ENCODE assay signal across 20 cellular contexts in the genomic region with DNA sequence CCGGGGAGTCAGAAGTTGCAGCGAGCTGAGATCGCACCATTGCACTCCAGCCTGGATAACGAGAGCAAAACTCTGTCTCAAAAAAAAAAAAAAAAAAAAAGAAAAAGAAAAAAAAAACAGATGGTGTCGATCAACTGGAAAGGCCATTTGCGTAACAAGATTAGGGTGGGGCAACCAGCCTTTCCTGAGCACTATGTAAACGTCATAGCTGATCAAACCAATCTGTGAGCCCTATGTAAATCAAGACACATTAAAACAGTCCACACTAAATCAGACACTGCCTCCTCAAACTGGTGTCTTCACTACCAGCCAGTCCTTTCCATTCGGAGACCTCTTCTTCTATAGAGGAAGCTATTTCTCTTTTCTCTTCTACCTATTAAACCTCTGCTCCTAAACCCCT. TPM values are rescaled to one million over a fixed set of nuclear protein-coding genes. Genes with fewer than 3 reads are reported as not detected.
A peak's percentile ranks its signal among the peaks of the same experiment; 100 is the strongest.
DNase-seq lines count a peak whose midpoint lies in the region; ATAC-seq and TF ChIP-seq lines count a peak whose summit lies in the region.
"Had no signal": no experiment of that assay in that cellular context is flagged by ENCODE, and none has a peak within 500 bp of the region (broad histone marks: within the 10 kb centered on the region; RNA-seq: fewer than 3 reads in every experiment).

No MANE protein-coding gene starts in this region.

- H3K4me3 ChIP-seq in adipocyte (ENCODE audit: low read length) (no peak overlapping the region), mucosa of descending colon (no peak overlapping the region)
- H3K4me3 ChIP-seq: dorsolateral prefrontal cortex, Peyer's patch, thyroid gland had no signal

- no peak for TF ChIP-seq CTCF in mucosa of descending colon (IDR thresholded peaks at IDR 0.05)
- TF ChIP-seq CTCF in activated CD8-positive, alpha-beta T cell treated with anti-CD3 and anti-CD28 coated beads for 36 hours (IDR thresholded peaks at IDR 0.05), result no peak

- intact Hi-C loops in mucosa of descending colon (cut with DNase I, micrococcal nuclease), result no loop called here
- intact Hi-C loops in activated CD8-positive, alpha-beta T cell treated with anti-CD3 and anti-CD28 coated beads for 36 hours (cut with micrococcal nuclease), result no loop called here
- intact Hi-C loops in activated CD4-positive, alpha-beta memory T cell treated with anti-CD3 and anti-CD28 coated beads for 36 hours (cut with micrococcal nuclease), result loop anchor here (5.0 kb wide), 1 partner anchor 101 kb away; no protein-coding TSS in a partner anchor

- peaks cover 7% of the 10 kb centered on the region for H3K4me1 ChIP-seq in adipocyte (ENCODE audit: control insufficient read depth, insufficient read depth, low read length)
- peaks cover 15% of the 10 kb centered on the region for H3K4me1 ChIP-seq in mucosa of descending colon (ENCODE audit: low read depth)
- H3K4me1 ChIP-seq: thyroid gland had no signal

- peak; percentile 29 for DNase-seq in Caki2 (ENCODE audit: low read depth)
- peak; percentile 59 for DNase-seq in NAMALWA (ENCODE audit: low spot score)
- DNase-seq in adipocyte (ENCODE audit: low read depth), result peak; percentile 33
- DNase-seq in mucosa of descending colon, result no peak
- no peak for DNase-seq in activated CD8-positive, alpha-beta T cell treated with anti-CD3 and anti-CD28 coated beads for 36 hours
- no peak for DNase-seq in activated CD4-positive, alpha-beta memory T cell treated with anti-CD3 and anti-CD28 coated beads for 36 hours
- no peak for DNase-seq in activated naive CD8-positive, alpha-beta T cell treated with anti-CD3 and anti-CD28 coated beads for 36 hours
- DNase-seq: activated CD4-positive, CD25-positive, alpha-beta regulatory T cell treated with anti-CD3 and anti-CD28 coated beads, Interleukin-2, amount 50 U/mL, for 72 hours; Calu3; dorsolateral prefrontal cortex; GOT3; KG1; NCI-H1105 treated with DMSO at 0.1 percent for 48 hours; Peyer's patch; T-helper 9 cell; thyroid gland had no signal

- no peaks in the 10 kb centered on the region for H3K27me3 Mint-ChIP-seq in activated CD8-positive, alpha-beta T cell treated with anti-CD3 and anti-CD28 coated beads for 36 hours
- H3K27me3 Mint-ChIP-seq in activated CD4-positive, alpha-beta memory T cell treated with anti-CD3 and anti-CD28 coated beads for 36 hours, result no peaks in the 10 kb centered on the region
- H3K27me3 Mint-ChIP-seq in activated naive CD8-positive, alpha-beta T cell treated with anti-CD3 and anti-CD28 coated beads for 36 hours, result no peaks in the 10 kb centered on the region

- peaks cover 4% of the 10 kb centered on the region for H3K9me3 Mint-ChIP-seq in activated CD8-positive, alpha-beta T cell treated with anti-CD3 and anti-CD28 coated beads for 36 hours
- H3K9me3 Mint-ChIP-seq in activated CD4-positive, alpha-beta memory T cell treated with anti-CD3 and anti-CD28 coated beads for 36 hours, result peaks cover 4% of the 10 kb centered on the region
- H3K9me3 Mint-ChIP-seq in activated naive CD8-positive, alpha-beta T cell treated with anti-CD3 and anti-CD28 coated beads for 36 hours, result peaks cover 9% of the 10 kb centered on the region

- no peak overlapping the region for H3K27ac Mint-ChIP-seq in activated CD8-positive, alpha-beta T cell treated with anti-CD3 and anti-CD28 coated beads for 36 hours
- H3K27ac Mint-ChIP-seq in activated CD4-positive, alpha-beta memory T cell treated with anti-CD3 and anti-CD28 coated beads for 36 hours, result no peak overlapping the region
- H3K27ac Mint-ChIP-seq in activated naive CD8-positive, alpha-beta T cell treated with anti-CD3 and anti-CD28 coated beads for 36 hours, result no peak overlapping the region
- H3K27ac Mint-ChIP-seq: activated T-helper 2 cell treated with anti-CD3 and anti-CD28 coated beads, Interferon-gamma antibody, Interleukin-2, Interleukin-4, amounts not matched to agents 10 μg/mL and 5 μg/mL and 100 μg/mL, durations not matched to agents 14 hours and 24 hours and 36 hours; stimulated activated memory B cell treated with anti-CD40 and anti-IgM and Interleukin-4, amounts not matched to agents 10 μg/mL and 1 μg/mL and 100 μg/mL, for 72 hours had no signal

- no peaks in the 10 kb centered on the region for H3K27me3 ChIP-seq in adipocyte (replicated peaks; ENCODE audit: control insufficient read depth, insufficient read depth, low read length)
- H3K27me3 ChIP-seq: dorsolateral prefrontal cortex, Peyer's patch, thyroid gland had no signal

- no peaks in the 10 kb centered on the region for H3K36me3 ChIP-seq in adipocyte (ENCODE audit: control insufficient read depth, insufficient read depth, low read length, severe bottlenecking)
- H3K36me3 ChIP-seq in mucosa of descending colon (ENCODE audit: low read depth), result no peaks in the 10 kb centered on the region
- H3K36me3 ChIP-seq: Peyer's patch, thyroid gland had no signal

- peaks cover 12% of the 10 kb centered on the region for H3K4me1 Mint-ChIP-seq in activated CD8-positive, alpha-beta T cell treated with anti-CD3 and anti-CD28 coated beads for 36 hours (ENCODE audit: low read depth)
- peaks cover 14% of the 10 kb centered on the region for H3K4me1 Mint-ChIP-seq in activated CD4-positive, alpha-beta memory T cell treated with anti-CD3 and anti-CD28 coated beads for 36 hours (ENCODE audit: low read depth)
- peaks cover 12% of the 10 kb centered on the region for H3K4me1 Mint-ChIP-seq in activated naive CD8-positive, alpha-beta T cell treated with anti-CD3 and anti-CD28 coated beads for 36 hours

- peaks cover 7% of the 10 kb centered on the region for H3K9me3 ChIP-seq in adipocyte (ENCODE audit: control insufficient read depth, low read length)
- H3K9me3 ChIP-seq in mucosa of descending colon, result peaks cover 2% of the 10 kb centered on the region
- H3K9me3 ChIP-seq: thyroid gland had no signal

- no peaks in the 10 kb centered on the region for H3K36me3 Mint-ChIP-seq in activated CD8-positive, alpha-beta T cell treated with anti-CD3 and anti-CD28 coated beads for 36 hours (ENCODE audit: low read depth)
- H3K36me3 Mint-ChIP-seq in activated CD4-positive, alpha-beta memory T cell treated with anti-CD3 and anti-CD28 coated beads for 36 hours, result no peaks in the 10 kb centered on the region
- peaks cover 6% of the 10 kb centered on the region for H3K36me3 Mint-ChIP-seq in activated naive CD8-positive, alpha-beta T cell treated with anti-CD3 and anti-CD28 coated beads for 36 hours
- H3K36me3 Mint-ChIP-seq: stimulated activated memory B cell treated with anti-CD40 and anti-IgM and Interleukin-4, amounts not matched to agents 10 μg/mL and 1 μg/mL and 100 μg/mL, for 72 hours had no signal

- CTCF ChIA-PET in activated CD8-positive, alpha-beta T cell treated with anti-CD3 and anti-CD28 coated beads for 36 hours (lab: Charles Lee), result interaction anchor here (1.0 to 4.8 kb wide), 3 partner anchors 15 to 44 kb away, joined by 3 to 24 read pairs (median 4); no protein-coding TSS in a partner anchor
- CTCF ChIA-PET in activated CD4-positive, alpha-beta memory T cell treated with anti-CD3 and anti-CD28 coated beads for 36 hours (lab: Charles Lee), result interaction anchor here (1.1 to 1.8 kb wide), 3 partner anchors 16 to 166 kb away, joined by 3 to 5 read pairs (median 4); no protein-coding TSS in a partner anchor

- no peak overlapping the region for H3K9ac ChIP-seq in adipocyte (ENCODE audit: low read length)

- no peak overlapping the region for H3K4me3 Mint-ChIP-seq in activated CD8-positive, alpha-beta T cell treated with anti-CD3 and anti-CD28 coated beads for 36 hours
- H3K4me3 Mint-ChIP-seq in activated CD4-positive, alpha-beta memory T cell treated with anti-CD3 and anti-CD28 coated beads for 36 hours, result no peak overlapping the region
- H3K4me3 Mint-ChIP-seq in activated naive CD8-positive, alpha-beta T cell treated with anti-CD3 and anti-CD28 coated beads for 36 hours, result no peak overlapping the region
- H3K4me3 Mint-ChIP-seq: stimulated activated memory B cell treated with anti-CD40 and anti-IgM and Interleukin-4, amounts not matched to agents 10 μg/mL and 1 μg/mL and 100 μg/mL, for 72 hours had no signal

- POLR2A ChIA-PET in activated CD8-positive, alpha-beta T cell treated with anti-CD3 and anti-CD28 coated beads for 36 hours (lab: Charles Lee), result no interaction called here
- POLR2A ChIA-PET in activated CD4-positive, alpha-beta memory T cell treated with anti-CD3 and anti-CD28 coated beads for 36 hours (lab: Charles Lee), result no interaction called here

- in situ Hi-C loops in Caki2 (cut with HindIII; ENCODE audit: low pct_unique_long_range_greater_than_20kb, low sequenced_read_pairs), result no loop called here

- peak; percentile 34 for ATAC-seq in mucosa of descending colon
- no peak for ATAC-seq in activated CD8-positive, alpha-beta T cell treated with anti-CD3 and anti-CD28 coated beads for 36 hours
- ATAC-seq: left lobe of liver; stimulated activated memory B cell treated with anti-CD40 and anti-IgM and Interleukin-4, amounts not matched to agents 10 μg/mL and 1 μg/mL and 100 μg/mL, for 72 hours had no signal

RNA-seq across cellular contexts. Expression of a gene that starts 33.9 kb away (rescaled TPM):
- total RNA-seq in Caki2 (2014; rRNA removed; shearing (Covaris generic); ENCODE audit: low replicate concordance), result 68.0 and 74.0 TPM in 2 replicates
- 10 to 100 TPM; 33.2 to 44.3 (median 40.1) TPM for total RNA-seq in mucosa of descending colon
- 100 to 1,000 TPM; 210 to 215 TPM for total RNA-seq in activated CD8-positive, alpha-beta T cell treated with anti-CD3 and anti-CD28 coated beads for 36 hours
- total RNA-seq in activated CD4-positive, alpha-beta memory T cell treated with anti-CD3 and anti-CD28 coated beads for 36 hours, result 100 to 1,000 TPM; 165 to 168 TPM
- 100 to 1,000 TPM; 337 to 346 TPM for total RNA-seq in activated naive CD8-positive, alpha-beta T cell treated with anti-CD3 and anti-CD28 coated beads for 36 hours

RNA-seq across cellular contexts. Expression of a gene that starts 40.0 kb away (rescaled TPM):
- total RNA-seq in Caki2 (2014; rRNA removed; shearing (Covaris generic); ENCODE audit: low replicate concordance), result 0.12 and 0.78 TPM in 2 replicates
- under 1 TPM in 1 of 3 donors, not detected in 2; 0.22 TPM for total RNA-seq in mucosa of descending colon
- total RNA-seq in activated CD8-positive, alpha-beta T cell treated with anti-CD3 and anti-CD28 coated beads for 36 hours, result not detected
- under 1 TPM; 0.21 to 0.56 TPM for total RNA-seq in activated CD4-positive, alpha-beta memory T cell treated with anti-CD3 and anti-CD28 coated beads for 36 hours
- total RNA-seq in activated naive CD8-positive, alpha-beta T cell treated with anti-CD3 and anti-CD28 coated beads for 36 hours, result not detected
- total RNA-seq: activated T-helper 2 cell treated with anti-CD3 and anti-CD28 coated beads, Interferon-gamma antibody, Interleukin-2, Interleukin-4, amounts not matched to agents 10 μg/mL and 5 μg/mL and 100 μg/mL, durations not matched to agents 14 hours and 24 hours and 36 hours; bronchial epithelial cell; left lobe of liver; Peyer's patch; thyroid gland had no signal

RNA-seq across cellular contexts. Expression of a gene that starts 53.3 kb away (rescaled TPM):
- total RNA-seq in Caki2 (2014; rRNA removed; shearing (Covaris generic); ENCODE audit: low replicate concordance), result 5.3 and 15.8 TPM in 2 replicates
- total RNA-seq in mucosa of descending colon, result 10 to 100 TPM; 17.1 to 30.3 (median 20.3) TPM
- total RNA-seq in activated CD8-positive, alpha-beta T cell treated with anti-CD3 and anti-CD28 coated beads for 36 hours, result 10 to 100 TPM; 68.6 to 72.2 TPM
- 10 to 100 TPM; 59.1 to 65.9 TPM for total RNA-seq in activated CD4-positive, alpha-beta memory T cell treated with anti-CD3 and anti-CD28 coated beads for 36 hours
- 100 to 1,000 TPM; 104 to 111 TPM for total RNA-seq in activated naive CD8-positive, alpha-beta T cell treated with anti-CD3 and anti-CD28 coated beads for 36 hours

RNA-seq across cellular contexts. Expression of a gene that starts 55.2 kb away (rescaled TPM):
- not detected in 2 replicates for total RNA-seq in Caki2 (2014; rRNA removed; shearing (Covaris generic); ENCODE audit: low replicate concordance)
- total RNA-seq in mucosa of descending colon, result not detected
- under 1 TPM in 1 of 2 experiments, not detected in 1; 0.23 TPM for total RNA-seq in activated CD8-positive, alpha-beta T cell treated with anti-CD3 and anti-CD28 coated beads for 36 hours
- 1 to 10 TPM; 1.1 to 1.4 TPM for total RNA-seq in activated CD4-positive, alpha-beta memory T cell treated with anti-CD3 and anti-CD28 coated beads for 36 hours
- under 1 TPM in 1 of 2 experiments, not detected in 1; 0.31 TPM for total RNA-seq in activated naive CD8-positive, alpha-beta T cell treated with anti-CD3 and anti-CD28 coated beads for 36 hours
- total RNA-seq: bronchial epithelial cell, Calu3, left lobe of liver, Peyer's patch had no signal

RNA-seq across cellular contexts. Expression of a gene that starts 59.2 kb away (rescaled TPM):
- total RNA-seq in Caki2 (2014; rRNA removed; shearing (Covaris generic); ENCODE audit: low replicate concordance), result 14.2 and 14.8 TPM in 2 replicates
- 10 to 100 TPM; 51.9 to 67.8 (median 62.9) TPM for total RNA-seq in mucosa of descending colon
- total RNA-seq in activated CD8-positive, alpha-beta T cell treated with anti-CD3 and anti-CD28 coated beads for 36 hours, result 10 to 100 TPM; 25.4 to 28.2 TPM
- total RNA-seq in activated CD4-positive, alpha-beta memory T cell treated with anti-CD3 and anti-CD28 coated beads for 36 hours, result 10 to 100 TPM; 42.2 to 44.0 TPM
- 10 to 100 TPM; 29.3 to 29.5 TPM for total RNA-seq in activated naive CD8-positive, alpha-beta T cell treated with anti-CD3 and anti-CD28 coated beads for 36 hours

Comparison
In these comparisons a context has a peak if more than half of its experiments do, and no peak if none do; other contexts are left out.
1. DNase-seq: peak in Caki2 (single experiment), NAMALWA (single experiment) and adipocyte (single experiment); none in mucosa of descending colon (0 of 3), activated CD8-positive, alpha-beta T cell treated with anti-CD3 and anti-CD28 coated beads for 36 hours (single experiment), activated CD4-positive, alpha-beta memory T cell treated with anti-CD3 and anti-CD28 coated beads for 36 hours (single experiment) and activated naive CD8-positive, alpha-beta T cell treated with anti-CD3 and anti-CD28 coated beads for 36 hours (single experiment).